Comparison of ENCODE assay signal across 29 cellular contexts in the genomic region with DNA sequence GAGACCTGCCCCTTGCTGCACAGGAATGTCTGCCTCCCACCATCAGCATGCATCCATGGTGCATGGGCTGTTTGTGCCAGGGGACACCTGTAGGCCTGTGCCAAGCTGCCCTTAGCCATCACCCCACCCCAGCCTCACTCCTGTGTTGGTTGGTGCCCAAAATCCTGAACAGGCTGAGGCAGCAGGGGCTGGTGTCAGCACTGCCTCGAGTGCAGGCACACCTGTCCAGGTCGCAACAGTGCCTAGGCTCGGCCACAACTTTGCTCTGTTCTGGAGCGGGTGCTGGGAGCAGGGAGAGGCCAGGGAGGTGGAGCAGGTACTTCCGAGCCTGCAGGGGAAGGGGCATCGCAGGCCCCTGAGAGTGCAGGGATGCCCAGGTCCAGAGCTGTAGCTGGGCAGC.
"Had no signal": no experiment of that assay in that cellular context is flagged by ENCODE, and none has a peak within 500 bp of the region (broad histone marks: within the 10 kb centered on the region; RNA-seq: fewer than 3 reads in every experiment).

No MANE protein-coding gene starts in this region.

- H3K27ac ChIP-seq: adrenal gland, body of pancreas, breast epithelium, KMS-11, SJSA1 had no signal

- H3K4me2 ChIP-seq: KMS-11, SK-N-SH had no signal

- H3K4me3 ChIP-seq: adrenal gland, body of pancreas, breast epithelium, SJSA1 had no signal

- H3K9ac ChIP-seq: KMS-11, SK-N-SH had no signal

- H3K9me3 ChIP-seq: SJSA1, SK-N-SH had no signal

- DNase-seq: activated CD4-positive, alpha-beta memory T cell treated with anti-CD3 and anti-CD28 coated beads for 36 hours; activated CD4-positive, alpha-beta T cell treated with anti-CD3 and anti-CD28 coated beads for 36 hours; activated CD4-positive, alpha-beta T cell treated with anti-CD3 and anti-CD28 coated beads, Interleukin-2, amount 50 U/mL, for 1 hour; activated CD8-positive, alpha-beta memory T cell treated with anti-CD3 and anti-CD28 coated beads, Interleukin-2, amount 50 U/mL, for 4 hours; activated gamma-delta T cell treated with Interleukin-2 at 50 U/mL for 16 hours; activated naive CD4-positive, alpha-beta T cell treated with anti-CD3 and anti-CD28 coated beads for 36 hours; activated T-cell treated with anti-CD3 and anti-CD28 coated beads for 4 hours; activated T-cell treated with anti-CD3 and anti-CD28 coated beads, Interleukin-2, amount 50 U/mL, for 4 hours; adrenal gland; body of pancreas; MM.1S; MV-4-11; NCI-H1092; NCI-H1436 treated with DMSO at 0.1 percent for 48 hours; NCI-H1694 treated with DMSO at 0.1 percent for 48 hours; NCI-H2029; NCI-H345; NCI-H524 treated with DMSO at 0.1 percent for 48 hours; SHP77; SK-N-SH had no signal

- H3K27me3 ChIP-seq: adrenal gland, body of pancreas, breast epithelium, SJSA1 had no signal

- H3K27me3 Mint-ChIP-seq: activated CD4-positive, alpha-beta memory T cell treated with anti-CD3 and anti-CD28 coated beads for 36 hours; activated CD4-positive, alpha-beta T cell treated with anti-CD3 and anti-CD28 coated beads for 36 hours had no signal

- H3K9me3 Mint-ChIP-seq: activated naive CD4-positive, alpha-beta T cell treated with anti-CD3 and anti-CD28 coated beads, Interleukin-2, amount 50 U/mL, for 72 hours; activated T-cell treated with anti-CD3 and anti-CD28 coated beads, Interleukin-2, amount 50 U/mL, for 4 hours had no signal

- H3K27ac Mint-ChIP-seq: activated CD4-positive, alpha-beta memory T cell treated with anti-CD3 and anti-CD28 coated beads for 36 hours; activated CD4-positive, alpha-beta T cell treated with anti-CD3 and anti-CD28 coated beads for 36 hours; activated naive CD4-positive, alpha-beta T cell treated with anti-CD3 and anti-CD28 coated beads for 36 hours; activated naive CD4-positive, alpha-beta T cell treated with anti-CD3 and anti-CD28 coated beads, Interleukin-2, amount 50 U/mL, for 72 hours; activated T-helper 1 cell treated with anti-CD3 and anti-CD28 coated beads, Interleukin-12 subunit alpha, Interleukin-12 subunit beta, Interleukin-2, Interleukin-4 antibody, amounts not matched to agents 30 ng/mL and 10 ng/mL and 1 ng/mL, durations not matched to agents 14 hours and 24 hours and 36 hours; T-helper 1 cell treated with Interleukin-12 subunit alpha and Interleukin-12 subunit beta and Interleukin-4 antibody, amounts not matched to agents 30 μg/mL and 1 μg/mL, for 36 hours; T-helper 2 cell treated with Interferon-gamma antibody and Interleukin-4, amounts not matched to agents 5 μg/mL and 100 μg/mL, for 36 hours had no signal

- H3K4me1 Mint-ChIP-seq: activated CD4-positive, alpha-beta T cell treated with anti-CD3 and anti-CD28 coated beads for 36 hours had no signal

- H3K4me3 Mint-ChIP-seq: activated CD4-positive, alpha-beta memory T cell treated with anti-CD3 and anti-CD28 coated beads for 36 hours; activated CD4-positive, alpha-beta T cell treated with anti-CD3 and anti-CD28 coated beads for 36 hours; activated naive CD4-positive, alpha-beta T cell treated with anti-CD3 and anti-CD28 coated beads for 36 hours; activated T-cell treated with anti-CD3 and anti-CD28 coated beads, Interleukin-2, amount 50 U/mL, for 4 hours; activated T-helper 1 cell treated with anti-CD3 and anti-CD28 coated beads, Interleukin-12 subunit alpha, Interleukin-12 subunit beta, Interleukin-2, Interleukin-4 antibody, amounts not matched to agents 30 ng/mL and 10 ng/mL and 1 ng/mL, durations not matched to agents 14 hours and 24 hours and 36 hours; T-helper 1 cell treated with Interleukin-12 subunit alpha and Interleukin-12 subunit beta and Interleukin-4 antibody, amounts not matched to agents 30 μg/mL and 1 μg/mL, for 36 hours; T-helper 2 cell treated with Interferon-gamma antibody and Interleukin-4, amounts not matched to agents 5 μg/mL and 100 μg/mL, for 36 hours had no signal

- ATAC-seq: activated CD4-positive, alpha-beta T cell treated with anti-CD3 and anti-CD28 coated beads for 36 hours; activated CD4-positive, CD25-positive, alpha-beta regulatory T cell treated with anti-CD3 and anti-CD28 coated beads, Interleukin-2, amount 50 U/mL, for 24 hours; activated naive CD4-positive, alpha-beta T cell treated with anti-CD3 and anti-CD28 coated beads, Interleukin-2, amount 50 U/mL, for 72 hours; activated T-cell treated with anti-CD3 and anti-CD28 coated beads, Interleukin-2, amount 50 U/mL, for 4 hours; body of pancreas; Panc1 had no signal

- H3K4me1 ChIP-seq: adrenal gland, body of pancreas, breast epithelium, SJSA1 had no signal
